19 cellular contexts compared by ENCODE assay signal in genomic region chr11:91608662-91609061, GRCh38.
DNase-seq lines count a peak whose midpoint lies in the region; ATAC-seq, FAIRE-seq and TF ChIP-seq lines count a peak whose summit lies in the region.
"Had no signal": no experiment of that assay in that cellular context is flagged by ENCODE, and none has a peak within 500 bp of the region (broad histone marks: within the 10 kb centered on the region; RNA-seq: fewer than 3 reads in every experiment).

No MANE protein-coding gene starts in this region.

- H3K36me3 Mint-ChIP-seq in MCF 10A (ENCODE audit: insufficient read depth, unreplicated experiment) = no peaks in the 10 kb centered on the region

- H3K9me3 Mint-ChIP-seq in MCF 10A (ENCODE audit: unreplicated experiment) = no peaks in the 10 kb centered on the region
- H3K9me3 Mint-ChIP-seq: GM23338 had no signal

- no peaks in the 10 kb centered on the region for H3K27me3 ChIP-seq in breast epithelium

- no peak for TF ChIP-seq POLR2A in breast epithelium (IDR thresholded peaks at IDR 0.05)

- no TSS peak for BruUV-seq in MCF 10A (replicated peaks; lab: Mats Ljungman, UMichigan)

- H3K9me3 ChIP-seq in breast epithelium = no peaks in the 10 kb centered on the region
- H3K9me3 ChIP-seq: SK-N-SH had no signal

- no peak for FAIRE-seq in HTR-8/SVneo (lab: Jason Lieb, UNC)
- FAIRE-seq: A204.1, HepG2 had no signal

- no peaks in the 10 kb centered on the region for H3K4me1 ChIP-seq in breast epithelium

- no peak overlapping the region for H3K27ac Mint-ChIP-seq in MCF 10A (ENCODE audit: low read depth, unreplicated experiment)
- H3K27ac Mint-ChIP-seq: GM23338 had no signal

- CTCF ChIA-PET in MCF 10A (lab: Yijun Ruan, JAX) = no interaction called here

- no peak for ATAC-seq in Right ventricle myocardium inferior
- no peak for ATAC-seq in HG03571 (IDR thresholded peaks at IDR 0.05; ENCODE audit: unreplicated experiment)
- ATAC-seq in GM18870 (IDR thresholded peaks at IDR 0.05; ENCODE audit: unreplicated experiment) = no peak
- ATAC-seq: GM23338, HepG2 had no signal

- intact Hi-C loops in MCF 10A (cut with micrococcal nuclease) = no loop called here
- intact Hi-C loops in breast epithelium (cut with DNase I; ENCODE audit: low total_unique reads) = no loop called here
- intact Hi-C loops in Right ventricle myocardium inferior (cut with DNase I) = no loop called here

- DNase-seq in MCF 10A (ENCODE audit: unreplicated experiment) (peak; percentile 12), breast epithelium (ENCODE audit: low spot score in 2 of 2) (no peak), NCI-H446 treated with DMSO at 0.1 percent for 48 hours (lab: John Stamatoyannopoulos, UW) (peak; percentile 20), dermis blood vessel endothelial cell (peak; percentile 9), Right ventricle myocardium inferior (ENCODE audit: missing footprints) (no peak), HTR-8/SVneo (ENCODE audit: insufficient read length, low spot score) (no peak)
- DNase-seq: GF-D8; MM.1S; NCI-H1417 treated with DMSO at 0.1 percent for 48 hours; NCI-H510A; NK-92 treated with Interleukin-12 subunit alpha and Interleukin-12 subunit beta, amount 100 ng/mL, for 24 hours; SK-N-SH; T-helper 1 cell had no signal

- no peaks in the 10 kb centered on the region for H3K27me3 Mint-ChIP-seq in MCF 10A (ENCODE audit: insufficient read depth, unreplicated experiment)

- H3K36me3 ChIP-seq in breast epithelium = no peaks in the 10 kb centered on the region

- no peak overlapping the region for H3K27ac ChIP-seq in breast epithelium
- H3K27ac ChIP-seq: KMS-11 had no signal

- POLR2A ChIA-PET in MCF 10A (lab: Yijun Ruan, JAX) = no interaction called here

- no peak overlapping the region for H3K4me3 ChIP-seq in breast epithelium
- H3K4me3 ChIP-seq: GM23338 had no signal

- no peak for TF ChIP-seq CTCF in MCF 10A (IDR thresholded peaks at IDR 0.05; ENCODE audit: unreplicated experiment)
- no peak for TF ChIP-seq CTCF in breast epithelium (IDR thresholded peaks at IDR 0.05)

- no peaks in the 10 kb centered on the region for H3K4me1 Mint-ChIP-seq in MCF 10A (ENCODE audit: insufficient read depth, unreplicated experiment)
- H3K4me1 Mint-ChIP-seq: GM23338 had no signal

- H3K4me3 Mint-ChIP-seq in MCF 10A (ENCODE audit: unreplicated experiment) = no peak overlapping the region
- H3K4me3 Mint-ChIP-seq: GM23338 had no signal

Comparison
In these comparisons a context has a peak if more than half of its experiments do, and no peak if none do; other contexts are left out.
1. DNase-seq: peak in MCF 10A (single experiment), NCI-H446 treated with DMSO at 0.1 percent for 48 hours (single experiment) and dermis blood vessel endothelial cell (single experiment); none in breast epithelium (0 of 2), Right ventricle myocardium inferior (single experiment) and HTR-8/SVneo (single experiment).